9 cellular contexts compared by ENCODE assay signal in genomic region chr2:215454519-215454918, GRCh38. TPM values are rescaled to one million over a fixed set of nuclear protein-coding genes. Genes with fewer than 3 reads are reported as not detected.
DNase-seq lines count a peak whose midpoint lies in the region; ATAC-seq, FAIRE-seq and TF ChIP-seq lines count a peak whose summit lies in the region.
"Had no signal": no experiment of that assay in that cellular context is flagged by ENCODE, and none has a peak within 500 bp of the region (broad histone marks: within the 10 kb centered on the region; RNA-seq: fewer than 3 reads in every experiment).

No MANE protein-coding gene starts in this region.

- H3K9me3 ChIP-seq in endothelial cell of umbilical vein (replicated peaks; ENCODE audit: control insufficient read depth, insufficient read depth, low read length) (no peaks in the 10 kb centered on the region), parathyroid adenoma (ENCODE audit: control insufficient read depth, low read length) (no peaks in the 10 kb centered on the region)

- POLR2A ChIA-PET in endothelial cell of umbilical vein (lab: Charles Lee): no interaction called here

- H3K27ac ChIP-seq in endothelial cell of umbilical vein (ENCODE audit: insufficient read depth, low read depth, low read length) (no peak overlapping the region), parathyroid adenoma (no peak overlapping the region)

- H3K27me3 ChIP-seq in endothelial cell of umbilical vein (ENCODE audit: control insufficient read depth in 2 of 2, insufficient read depth in 2 of 2, low read length in 2 of 2) (no peaks in the 10 kb centered on the region), parathyroid adenoma (ENCODE audit: control insufficient read depth, insufficient read depth, low read length) (no peaks in the 10 kb centered on the region)

- dilution Hi-C loops in endothelial cell of umbilical vein (cut with MboI; ENCODE audit: extremely low pct_ligation_motif_present, low sequenced_read_pairs): no loop called here

- H3K9me1 ChIP-seq in endothelial cell of umbilical vein (replicated peaks; ENCODE audit: control insufficient read depth, extremely low read depth, insufficient read depth, low read length): no peaks in the 10 kb centered on the region

- no peaks in the 10 kb centered on the region for H4K20me1 ChIP-seq in endothelial cell of umbilical vein (replicated peaks; ENCODE audit: control insufficient read depth, extremely low read depth, insufficient read depth, low read length)

- peak; percentile 53 for FAIRE-seq in endothelial cell of umbilical vein (lab: Jason Lieb, UNC)

- H3K36me3 Mint-ChIP-seq in natural killer cell: no peaks in the 10 kb centered on the region
- no peaks in the 10 kb centered on the region for H3K36me3 Mint-ChIP-seq in natural killer cell treated with Interleukin-12 subunit alpha and Interleukin-12 subunit beta and Interleukin-15 and Interleukin-18, amount 100 ng/mL, for 72 hours
- no peaks in the 10 kb centered on the region for H3K36me3 Mint-ChIP-seq in activated T-helper 2 cell treated with anti-CD3 and anti-CD28 coated beads, Interferon-gamma antibody, Interleukin-2, Interleukin-4, amounts not matched to agents 10 μg/mL and 5 μg/mL and 100 μg/mL, durations not matched to agents 14 hours and 24 hours and 36 hours (ENCODE audit: low read depth)

- TF ChIP-seq POLR2A in endothelial cell of umbilical vein (IDR thresholded peaks at IDR 0.05; ENCODE audit: low read depth, low read length): no peak

- no peak overlapping the region for H3K4me2 ChIP-seq in endothelial cell of umbilical vein (ENCODE audit: insufficient read depth, low read length)
- no peak overlapping the region for H3K4me2 ChIP-seq in parathyroid adenoma (ENCODE audit: low read length)

- DNase-seq in natural killer cell (no peak), NCI-H748 treated with DMSO at 0.1 percent for 48 hours (lab: John Stamatoyannopoulos, UW) (peak; percentile 74), endothelial cell of umbilical vein (ENCODE audit: low read depth, low spot score) (peak; percentile 73)
- DNase-seq in natural killer cell treated with Interleukin-12 subunit alpha and Interleukin-12 subunit beta and Interleukin-15 and Interleukin-18, amount 100 ng/mL, for 72 hours (ENCODE audit: low spot score): no peak
- no peak for DNase-seq in activated T-helper 2 cell treated with anti-CD3 and anti-CD28 coated beads, Interferon-gamma antibody, Interleukin-2, Interleukin-4, amounts not matched to agents 10 μg/mL and 5 μg/mL and 100 μg/mL, durations not matched to agents 14 hours and 24 hours and 36 hours (ENCODE audit: low spot score)
- no peak for DNase-seq in activated naive CD4-positive, alpha-beta T cell (lab: John Stamatoyannopoulos, UW)

- no TSS peak for BruUV-seq in endothelial cell of umbilical vein (replicated peaks; lab: Mats Ljungman, UMichigan)

- H2AFZ ChIP-seq in endothelial cell of umbilical vein (ENCODE audit: low read depth, low read length) (no peak overlapping the region), parathyroid adenoma (no peak overlapping the region)

- H3K4me3 ChIP-seq in endothelial cell of umbilical vein (replicated peaks in 1 of 3; ENCODE audit: insufficient read depth in 1 of 3, low read depth in 1 of 3, low read length in 3 of 3) (no peak overlapping the region), parathyroid adenoma (ENCODE audit: low read depth, low read length) (no peak overlapping the region)

- no peak overlapping the region for H3K9ac ChIP-seq in endothelial cell of umbilical vein (replicated peaks; ENCODE audit: extremely low read depth, insufficient read depth, low read length)
- H3K9ac ChIP-seq in parathyroid adenoma: no peak overlapping the region

- no peaks in the 10 kb centered on the region for H3K79me2 ChIP-seq in endothelial cell of umbilical vein (ENCODE audit: control insufficient read depth, insufficient read depth, low read length)
- H3K79me2 ChIP-seq in parathyroid adenoma: no peaks in the 10 kb centered on the region

- no peaks in the 10 kb centered on the region for H3K4me1 Mint-ChIP-seq in natural killer cell
- no peaks in the 10 kb centered on the region for H3K4me1 Mint-ChIP-seq in natural killer cell treated with Interleukin-12 subunit alpha and Interleukin-12 subunit beta and Interleukin-15 and Interleukin-18, amount 100 ng/mL, for 72 hours (ENCODE audit: low read depth in 2 of 2)
- no peaks in the 10 kb centered on the region for H3K4me1 Mint-ChIP-seq in activated T-helper 2 cell treated with anti-CD3 and anti-CD28 coated beads, Interferon-gamma antibody, Interleukin-2, Interleukin-4, amounts not matched to agents 10 μg/mL and 5 μg/mL and 100 μg/mL, durations not matched to agents 14 hours and 24 hours and 36 hours (ENCODE audit: low read depth)
- H3K4me1 Mint-ChIP-seq: central memory CD8-positive, alpha-beta T cell had no signal

- CTCF ChIA-PET in endothelial cell of umbilical vein (lab: Charles Lee): interaction anchor here (0.6 to 2.0 kb wide), 43 partner anchors 9 to 482 kb away, joined by 3 to 16 read pairs (median 4); no protein-coding TSS in a partner anchor

- no peak overlapping the region for H3K4me3 Mint-ChIP-seq in natural killer cell
- no peak overlapping the region for H3K4me3 Mint-ChIP-seq in natural killer cell treated with Interleukin-12 subunit alpha and Interleukin-12 subunit beta and Interleukin-15 and Interleukin-18, amount 100 ng/mL, for 72 hours
- no peak overlapping the region for H3K4me3 Mint-ChIP-seq in activated T-helper 2 cell treated with anti-CD3 and anti-CD28 coated beads, Interferon-gamma antibody, Interleukin-2, Interleukin-4, amounts not matched to agents 10 μg/mL and 5 μg/mL and 100 μg/mL, durations not matched to agents 14 hours and 24 hours and 36 hours (ENCODE audit: low read depth)
- H3K4me3 Mint-ChIP-seq: central memory CD8-positive, alpha-beta T cell had no signal

- H3K27me3 Mint-ChIP-seq in natural killer cell (ENCODE audit: low read depth in 2 of 2): peaks cover 21 to 34% of the 10 kb centered on the region in 2 donors
- peaks cover 13 to 35% of the 10 kb centered on the region in 2 donors for H3K27me3 Mint-ChIP-seq in natural killer cell treated with Interleukin-12 subunit alpha and Interleukin-12 subunit beta and Interleukin-15 and Interleukin-18, amount 100 ng/mL, for 72 hours
- peaks cover 13% of the 10 kb centered on the region for H3K27me3 Mint-ChIP-seq in activated T-helper 2 cell treated with anti-CD3 and anti-CD28 coated beads, Interferon-gamma antibody, Interleukin-2, Interleukin-4, amounts not matched to agents 10 μg/mL and 5 μg/mL and 100 μg/mL, durations not matched to agents 14 hours and 24 hours and 36 hours (ENCODE audit: low read depth)

- intact Hi-C loops in natural killer cell (cut with micrococcal nuclease): loop anchor here (1.0 kb wide), 2 partner anchors 374 to 466 kb away; no protein-coding TSS in a partner anchor
- intact Hi-C loops in endothelial cell of umbilical vein (cut with micrococcal nuclease): loop anchor here (1.0 to 5.0 kb wide), 9 partner anchors 148 to 477 kb away; no protein-coding TSS in a partner anchor
- intact Hi-C loops in activated T-helper 2 cell treated with anti-CD3 and anti-CD28 coated beads, Interferon-gamma antibody, Interleukin-2, Interleukin-4, amounts not matched to agents 10 μg/mL and 5 μg/mL and 100 μg/mL, durations not matched to agents 14 hours and 24 hours and 36 hours (cut with micrococcal nuclease): loop anchor here (1.0 kb wide), 2 partner anchors 374 to 466 kb away; no protein-coding TSS in a partner anchor

- ATAC-seq in natural killer cell (peak in 1 of 3 donors; percentile 63), HG02870 (IDR thresholded peaks at IDR 0.05; ENCODE audit: unreplicated experiment) (peak; percentile 61)
- ATAC-seq in natural killer cell treated with Interleukin-12 subunit alpha and Interleukin-12 subunit beta and Interleukin-15 and Interleukin-18, amount 100 ng/mL, for 72 hours: no peak

- H3K27ac Mint-ChIP-seq in natural killer cell: no peak overlapping the region
- no peak overlapping the region for H3K27ac Mint-ChIP-seq in natural killer cell treated with Interleukin-12 subunit alpha and Interleukin-12 subunit beta and Interleukin-15 and Interleukin-18, amount 100 ng/mL, for 72 hours
- H3K27ac Mint-ChIP-seq in activated T-helper 2 cell treated with anti-CD3 and anti-CD28 coated beads, Interferon-gamma antibody, Interleukin-2, Interleukin-4, amounts not matched to agents 10 μg/mL and 5 μg/mL and 100 μg/mL, durations not matched to agents 14 hours and 24 hours and 36 hours: no peak overlapping the region

- TF ChIP-seq CTCF in natural killer cell (IDR thresholded peaks at IDR 0.05): peak; percentile 88
- TF ChIP-seq CTCF in endothelial cell of umbilical vein (IDR thresholded peaks at IDR 0.05; ENCODE audit: extremely low read depth in 1 of 2, insufficient read depth in 1 of 2, low read depth in 1 of 2, low read length in 2 of 2): peak; percentile 69
- TF ChIP-seq CTCF in parathyroid adenoma (IDR thresholded peaks at IDR 0.05): peak; percentile 78

- no peaks in the 10 kb centered on the region for H3K36me3 ChIP-seq in endothelial cell of umbilical vein (ENCODE audit: control insufficient read depth in 2 of 2, extremely low read depth in 1 of 2, insufficient read depth in 2 of 2, low read length in 2 of 2)
- no peaks in the 10 kb centered on the region for H3K36me3 ChIP-seq in parathyroid adenoma (ENCODE audit: control insufficient read depth, insufficient read depth, low read length)

- no peaks in the 10 kb centered on the region for H3K9me3 Mint-ChIP-seq in natural killer cell
- no peaks in the 10 kb centered on the region for H3K9me3 Mint-ChIP-seq in natural killer cell treated with Interleukin-12 subunit alpha and Interleukin-12 subunit beta and Interleukin-15 and Interleukin-18, amount 100 ng/mL, for 72 hours
- H3K9me3 Mint-ChIP-seq in activated T-helper 2 cell treated with anti-CD3 and anti-CD28 coated beads, Interferon-gamma antibody, Interleukin-2, Interleukin-4, amounts not matched to agents 10 μg/mL and 5 μg/mL and 100 μg/mL, durations not matched to agents 14 hours and 24 hours and 36 hours: no peaks in the 10 kb centered on the region
- H3K9me3 Mint-ChIP-seq: central memory CD8-positive, alpha-beta T cell had no signal

- H3K4me1 ChIP-seq in endothelial cell of umbilical vein (ENCODE audit: control insufficient read depth, extremely low read depth, insufficient read depth, low read length) (peaks cover under 1% of the 10 kb centered on the region), parathyroid adenoma (no peaks in the 10 kb centered on the region)

RNA-seq across cellular contexts. Expression of gene FN1, which starts 18.7 kb away (rescaled TPM):
- total RNA-seq in natural killer cell: under 1 TPM in 1 of 3 donors, not detected in 2; 0.30 TPM
- 1 to 10 TPM; 8.7 to 8.8 TPM for total RNA-seq in natural killer cell treated with Interleukin-12 subunit alpha and Interleukin-12 subunit beta and Interleukin-15 and Interleukin-18, amount 100 ng/mL, for 72 hours
- total RNA-seq in endothelial cell of umbilical vein: 3,221 and 3,760 TPM in 2 replicates
- polyA plus RNA-seq in endothelial cell of umbilical vein: 3,104 and 3,740 TPM in 2 replicates
- polyA plus RNA-seq in endothelial cell of umbilical vein (2011; cell fraction: cytosol; rRNA removed): 4,183 and 4,734 TPM in 2 replicates
- polyA plus RNA-seq in endothelial cell of umbilical vein (2011; cell fraction: nucleus; rRNA removed): 6,337 and 9,411 TPM in 2 replicates
- 2,544 and 4,436 TPM in 2 replicates for polyA plus RNA-seq in endothelial cell of umbilical vein (2012)
- polyA minus RNA-seq in endothelial cell of umbilical vein: 7,217 and 10,015 TPM in 2 replicates
- not detected for polyA minus RNA-seq in endothelial cell of umbilical vein (2011; cell fraction: cytosol; rRNA and poly(A)+ RNA removed)
- polyA minus RNA-seq in endothelial cell of umbilical vein (2011; cell fraction: nucleus; rRNA and poly(A)+ RNA removed): 4,515 and 6,029 TPM in 2 replicates
- 4.5 and 6.3 TPM in 2 replicates for total RNA-seq in activated T-helper 2 cell treated with anti-CD3 and anti-CD28 coated beads, Interferon-gamma antibody, Interleukin-2, Interleukin-4, amounts not matched to agents 10 μg/mL and 5 μg/mL and 100 μg/mL, durations not matched to agents 14 hours and 24 hours and 36 hours

Comparison
In these comparisons a context has a peak if more than half of its experiments do, and no peak if none do; other contexts are left out.
1. DNase-seq: peak in NCI-H748 treated with DMSO at 0.1 percent for 48 hours (single experiment) and endothelial cell of umbilical vein (single experiment); none in natural killer cell (single experiment), natural killer cell treated with Interleukin-12 subunit alpha and Interleukin-12 subunit beta and Interleukin-15 and Interleukin-18, amount 100 ng/mL, for 72 hours (single experiment), activated T-helper 2 cell treated with anti-CD3 and anti-CD28 coated beads, Interferon-gamma antibody, Interleukin-2, Interleukin-4, amounts not matched to agents 10 μg/mL and 5 μg/mL and 100 μg/mL, durations not matched to agents 14 hours and 24 hours and 36 hours (single experiment) and activated naive CD4-positive, alpha-beta T cell (0 of 4).
2. RNA of gene FN1, which starts 18.7 kb away (total RNA-seq): 3,221 to 3,760 TPM in endothelial cell of umbilical vein; 8.7 to 8.8 TPM in natural killer cell treated with Interleukin-12 subunit alpha and Interleukin-12 subunit beta and Interleukin-15 and Interleukin-18, amount 100 ng/mL, for 72 hours, 4.5 to 6.3 TPM in activated T-helper 2 cell treated with anti-CD3 and anti-CD28 coated beads, Interferon-gamma antibody, Interleukin-2, Interleukin-4, amounts not matched to agents 10 μg/mL and 5 μg/mL and 100 μg/mL, durations not matched to agents 14 hours and 24 hours and 36 hours and 0.30 TPM in natural killer cell; every median in the first group is over 100 times any median in the second.
3. Peak in every context shown above with its lines, with median percentiles within 50 percentile points of each other: CTCF ChIP-seq.